ENCODE assay signal across 17 cellular contexts in the genomic region with DNA sequence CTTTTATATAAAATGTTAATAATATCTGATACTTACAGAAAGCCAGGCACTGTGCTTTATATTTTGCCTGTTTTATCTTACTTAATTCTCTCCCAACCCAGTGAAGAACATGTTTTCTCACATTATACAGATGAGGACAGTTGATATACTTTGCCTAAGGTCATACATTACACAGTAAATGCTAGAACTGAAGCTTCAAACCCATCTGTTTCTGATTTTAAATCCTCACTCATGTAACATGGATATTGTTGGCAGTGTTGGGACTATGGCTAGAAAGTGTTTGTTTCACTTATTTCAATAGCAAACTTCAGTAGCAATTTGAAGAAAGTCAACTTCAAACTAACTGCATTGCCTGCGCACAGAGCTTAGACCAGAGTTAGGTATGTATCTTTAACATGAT.
"Had no signal": no experiment of that assay in that cellular context is flagged by ENCODE, and none has a peak within 500 bp of the region (broad histone marks: within the 10 kb centered on the region; RNA-seq: fewer than 3 reads in every experiment).

No MANE protein-coding gene starts in this region.

- H3K9me3 Mint-ChIP-seq: activated naive CD8-positive, alpha-beta T cell treated with anti-CD3 and anti-CD28 coated beads for 36 hours; activated T-helper 1 cell treated with anti-CD3 and anti-CD28 coated beads, Interleukin-12 subunit alpha, Interleukin-12 subunit beta, Interleukin-2, Interleukin-4 antibody, amounts not matched to agents 30 ng/mL and 10 ng/mL and 1 ng/mL, durations not matched to agents 14 hours and 24 hours and 36 hours; mesothelial cell of epicardium; neural crest cell had no signal

- H3K36me3 ChIP-seq: brain microvascular endothelial cell, ovary, sigmoid colon, thoracic aorta had no signal

- DNase-seq: activated naive CD8-positive, alpha-beta T cell treated with anti-CD3 and anti-CD28 coated beads for 36 hours; anterior cingulate cortex; brain microvascular endothelial cell; cortex of kidney; effector CD8-positive, alpha-beta T cell; glutamatergic neuron; left colon; ovary; sigmoid colon; stimulated activated CD4-positive, alpha-beta T cell treated with anti-CD3 and anti-CD28 coated beads, Interleukin-2, amount 100 ng/mL, for 24 hours; T-helper 1 cell; T1000 had no signal

- H3K36me3 Mint-ChIP-seq: activated naive CD8-positive, alpha-beta T cell treated with anti-CD3 and anti-CD28 coated beads for 36 hours; mesothelial cell of epicardium had no signal

- H3K27ac ChIP-seq: brain microvascular endothelial cell, ovary, sigmoid colon, thoracic aorta had no signal

- H3K27me3 Mint-ChIP-seq: activated naive CD8-positive, alpha-beta T cell treated with anti-CD3 and anti-CD28 coated beads for 36 hours had no signal

- H3K9me3 ChIP-seq: ovary, sigmoid colon, thoracic aorta had no signal

- H3K27ac Mint-ChIP-seq: activated naive CD8-positive, alpha-beta T cell treated with anti-CD3 and anti-CD28 coated beads for 36 hours; activated T-helper 1 cell treated with anti-CD3 and anti-CD28 coated beads, Interleukin-12 subunit alpha, Interleukin-12 subunit beta, Interleukin-2, Interleukin-4 antibody, amounts not matched to agents 30 ng/mL and 10 ng/mL and 1 ng/mL, durations not matched to agents 14 hours and 24 hours and 36 hours; mesothelial cell of epicardium had no signal

- H3K4me3 Mint-ChIP-seq: activated naive CD8-positive, alpha-beta T cell treated with anti-CD3 and anti-CD28 coated beads for 36 hours; activated T-helper 1 cell treated with anti-CD3 and anti-CD28 coated beads, Interleukin-12 subunit alpha, Interleukin-12 subunit beta, Interleukin-2, Interleukin-4 antibody, amounts not matched to agents 30 ng/mL and 10 ng/mL and 1 ng/mL, durations not matched to agents 14 hours and 24 hours and 36 hours; mesothelial cell of epicardium; neural crest cell had no signal

- H3K27me3 ChIP-seq: brain microvascular endothelial cell, ovary, sigmoid colon had no signal

- H3K4me3 ChIP-seq: lung, ovary, sigmoid colon, thoracic aorta had no signal
